Comparison of ENCODE assay signal across 19 cellular contexts in the genomic region with DNA sequence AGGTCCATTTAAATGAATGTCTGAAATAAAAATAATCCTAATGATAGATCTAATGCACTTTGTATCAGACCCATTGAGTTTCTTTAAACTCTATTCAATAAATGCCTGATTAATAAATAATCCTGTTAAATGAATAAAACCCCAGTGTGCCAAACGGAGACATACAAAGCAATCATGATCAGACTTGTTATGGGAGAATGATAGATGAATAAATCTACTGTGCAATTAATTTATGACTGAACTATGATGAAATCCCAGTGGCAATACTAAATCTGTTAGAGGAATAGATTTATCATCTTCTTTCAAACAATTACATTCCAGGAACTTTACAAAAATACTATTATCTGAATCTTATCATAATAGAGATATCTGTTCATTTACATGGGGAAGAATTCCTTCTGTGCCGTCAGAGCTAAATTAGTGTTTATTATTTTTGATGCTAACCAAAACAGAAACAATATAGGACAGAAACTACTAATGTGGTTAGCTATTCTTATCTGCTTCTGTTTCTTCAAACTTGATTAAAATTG.
DNase-seq lines count a peak whose midpoint lies in the region; ATAC-seq lines count a peak whose summit lies in the region.
"Had no signal": no experiment of that assay in that cellular context is flagged by ENCODE, and none has a peak within 500 bp of the region (broad histone marks: within the 10 kb centered on the region; RNA-seq: fewer than 3 reads in every experiment).

No MANE protein-coding gene starts in this region.

- H3K4me1 Mint-ChIP-seq in activated naive CD8-positive, alpha-beta T cell (ENCODE audit: low read depth), result peaks cover 45% of the 10 kb centered on the region
- peaks cover 39% of the 10 kb centered on the region for H3K4me1 Mint-ChIP-seq in activated naive CD8-positive, alpha-beta T cell treated with anti-CD3 and anti-CD28 coated beads, Interleukin-2, amount 50 U/mL, for 24 hours
- H3K4me1 Mint-ChIP-seq in T-helper 17 cell, result peaks cover 27% of the 10 kb centered on the region

- H3K9me3 ChIP-seq in T-helper 17 cell (ENCODE audit: control insufficient read depth, low read length, poor library complexity, severe bottlenecking), result no peaks in the 10 kb centered on the region

- DNase-seq in activated naive CD8-positive, alpha-beta T cell treated with anti-CD3 and anti-CD28 coated beads, Interleukin-2, amount 50 U/mL, for 24 hours, result no peak
- DNase-seq in T-helper 17 cell (no peak), dedifferentiated amniotic fluid mesenchymal stem cell (ENCODE audit: extremely low spot score) (peak; percentile 10), T1000 (lab: John Stamatoyannopoulos, UW) (no peak), NCI-H2227 treated with DMSO at 0.1 percent for 48 hours (lab: John Stamatoyannopoulos, UW) (no peak), Ammon's horn (ENCODE audit: low spot score) (no peak), SKM-1 treated with dmso at 0.1 percent for 144 hours (lab: John Stamatoyannopoulos, UW; ENCODE audit: unreplicated experiment) (no peak)
- DNase-seq: CD4-positive, alpha-beta T cell; COR-L47; DMS 273 treated with DMSO at 0.1 percent for 48 hours; DMS79 treated with DMSO at 0.1 percent for 48 hours; H7; Kasumi-1; NCI-H1694 treated with DMSO at 0.1 percent for 48 hours; NCI-H2081 treated with DMSO at 0.1 percent for 48 hours; NCI-H2171 treated with DMSO at 0.1 percent for 48 hours; NCI-H446; SHP77 had no signal

- ATAC-seq in activated naive CD8-positive, alpha-beta T cell treated with anti-CD3 and anti-CD28 coated beads, Interleukin-2, amount 50 U/mL, for 24 hours, result no peak
- no peak for ATAC-seq in T-helper 17 cell

- H3K9me3 Mint-ChIP-seq in activated naive CD8-positive, alpha-beta T cell (ENCODE audit: low read depth), result no peaks in the 10 kb centered on the region
- no peaks in the 10 kb centered on the region for H3K9me3 Mint-ChIP-seq in activated naive CD8-positive, alpha-beta T cell treated with anti-CD3 and anti-CD28 coated beads, Interleukin-2, amount 50 U/mL, for 24 hours
- H3K9me3 Mint-ChIP-seq: CD4-positive, alpha-beta T cell had no signal

- no peak overlapping the region for H3K27ac Mint-ChIP-seq in activated naive CD8-positive, alpha-beta T cell
- H3K27ac Mint-ChIP-seq in activated naive CD8-positive, alpha-beta T cell treated with anti-CD3 and anti-CD28 coated beads, Interleukin-2, amount 50 U/mL, for 24 hours, result no peak overlapping the region
- peak overlapping the region; percentile 37 for H3K27ac Mint-ChIP-seq in T-helper 17 cell
- H3K27ac Mint-ChIP-seq: CD4-positive, alpha-beta T cell had no signal

- H3K4me3 Mint-ChIP-seq in activated naive CD8-positive, alpha-beta T cell, result peak overlapping the region; percentile 24
- no peak overlapping the region for H3K4me3 Mint-ChIP-seq in activated naive CD8-positive, alpha-beta T cell treated with anti-CD3 and anti-CD28 coated beads, Interleukin-2, amount 50 U/mL, for 24 hours
- no peak overlapping the region for H3K4me3 Mint-ChIP-seq in T-helper 17 cell
- H3K4me3 Mint-ChIP-seq: CD4-positive, alpha-beta T cell had no signal

- peaks cover 7% of the 10 kb centered on the region for H3K36me3 Mint-ChIP-seq in activated naive CD8-positive, alpha-beta T cell
- peaks cover 2% of the 10 kb centered on the region for H3K36me3 Mint-ChIP-seq in activated naive CD8-positive, alpha-beta T cell treated with anti-CD3 and anti-CD28 coated beads, Interleukin-2, amount 50 U/mL, for 24 hours (ENCODE audit: low read depth)
- H3K36me3 Mint-ChIP-seq in T-helper 17 cell (ENCODE audit: low read depth), result no peaks in the 10 kb centered on the region

- no peaks in the 10 kb centered on the region for H3K27me3 Mint-ChIP-seq in activated naive CD8-positive, alpha-beta T cell
- no peaks in the 10 kb centered on the region for H3K27me3 Mint-ChIP-seq in activated naive CD8-positive, alpha-beta T cell treated with anti-CD3 and anti-CD28 coated beads, Interleukin-2, amount 50 U/mL, for 24 hours
- no peaks in the 10 kb centered on the region for H3K27me3 Mint-ChIP-seq in T-helper 17 cell
- H3K27me3 Mint-ChIP-seq: CD4-positive, alpha-beta T cell had no signal
